22 cellular contexts compared by ENCODE assay signal in genomic region chr15:47708116-47708515, GRCh38. TPM values are rescaled to one million over a fixed set of nuclear protein-coding genes. Genes with fewer than 3 reads are reported as not detected.
"Had no signal": no experiment of that assay in that cellular context is flagged by ENCODE, and none has a peak within 500 bp of the region (broad histone marks: within the 10 kb centered on the region; RNA-seq: fewer than 3 reads in every experiment).

No MANE protein-coding gene starts in this region.

- H3K9me3 ChIP-seq: adrenal gland, breast epithelium, left lung, sigmoid colon, thoracic aorta, upper lobe of right lung had no signal

- H3K36me3 Mint-ChIP-seq: activated naive CD8-positive, alpha-beta T cell; immature natural killer cell; naive thymus-derived CD8-positive, alpha-beta T cell; neural progenitor cell had no signal

- H3K27ac Mint-ChIP-seq: activated naive CD8-positive, alpha-beta T cell; activated T-helper 2 cell treated with anti-CD3 and anti-CD28 coated beads, Interferon-gamma antibody, Interleukin-2, Interleukin-4, amounts not matched to agents 10 μg/mL and 5 μg/mL and 100 μg/mL, durations not matched to agents 14 hours and 24 hours and 36 hours; naive thymus-derived CD8-positive, alpha-beta T cell; neural progenitor cell had no signal

- H3K4me2 ChIP-seq: neural progenitor cell had no signal

- H3K4me3 ChIP-seq: adrenal gland, breast epithelium, coronary artery, left lung, lung, neural progenitor cell, sigmoid colon, thoracic aorta, upper lobe of right lung had no signal

- DNase-seq: activated CD4-positive, alpha-beta T cell treated with anti-CD3 and anti-CD28 coated beads for 1 hour; activated CD8-positive, alpha-beta memory T cell treated with anti-CD3 and anti-CD28 coated beads, Interleukin-2, amount 50 U/mL, for 48 hours; activated naive CD4-positive, alpha-beta T cell; activated T-cell treated with anti-CD3 and anti-CD28 coated beads, Interleukin-2, amount 50 U/mL, for 4 hours; adrenal gland; foreskin fibroblast; immature natural killer cell; left lung; naive thymus-derived CD8-positive, alpha-beta T cell; sigmoid colon; stimulated activated CD4-positive, alpha-beta T cell treated with anti-CD3 and anti-CD28 coated beads, Interleukin-4, amount 100 ng/mL, for 1 hour; stimulated activated naive CD4-positive, alpha-beta T cell; T-helper 1 cell; upper lobe of right lung had no signal

- H3K4me3 Mint-ChIP-seq: activated naive CD8-positive, alpha-beta T cell; activated T-cell treated with anti-CD3 and anti-CD28 coated beads, Interleukin-2, amount 50 U/mL, for 4 hours; immature natural killer cell; naive thymus-derived CD8-positive, alpha-beta T cell; neural progenitor cell had no signal

- H3K9me3 Mint-ChIP-seq: activated T-cell treated with anti-CD3 and anti-CD28 coated beads, Interleukin-2, amount 50 U/mL, for 4 hours; activated T-helper 2 cell treated with anti-CD3 and anti-CD28 coated beads, Interferon-gamma antibody, Interleukin-2, Interleukin-4, amounts not matched to agents 10 μg/mL and 5 μg/mL and 100 μg/mL, durations not matched to agents 14 hours and 24 hours and 36 hours; naive thymus-derived CD8-positive, alpha-beta T cell; neural progenitor cell had no signal

- H2AFZ ChIP-seq: neural progenitor cell had no signal

- H3K9ac ChIP-seq: neural progenitor cell had no signal

- H3K4me1 Mint-ChIP-seq: immature natural killer cell; naive thymus-derived CD8-positive, alpha-beta T cell; neural progenitor cell had no signal

- ATAC-seq: activated T-cell treated with anti-CD3 and anti-CD28 coated beads, Interleukin-2, amount 50 U/mL, for 4 hours; left lung; naive thymus-derived CD8-positive, alpha-beta T cell; upper lobe of right lung had no signal

- H3K27ac ChIP-seq: adrenal gland, breast epithelium, coronary artery, left lung, neural progenitor cell, sigmoid colon, thoracic aorta, upper lobe of right lung had no signal

- H3K36me3 ChIP-seq: adrenal gland, breast epithelium, left lung, neural progenitor cell, sigmoid colon, thoracic aorta, upper lobe of right lung had no signal

- H3K4me1 ChIP-seq: adrenal gland, breast epithelium, left lung, sigmoid colon, upper lobe of right lung had no signal

- H3K27me3 ChIP-seq: breast epithelium, left lung, neural progenitor cell, sigmoid colon, upper lobe of right lung had no signal

RNA-seq across cellular contexts. Expression of gene SEMA6D, which starts 9.2 kb away (rescaled TPM):
- total RNA-seq: activated CD8-positive, alpha-beta memory T cell treated with anti-CD3 and anti-CD28 coated beads for 36 hours; activated T-cell treated with anti-CD3 and anti-CD28 coated beads, Interleukin-2, amount 50 U/mL, for 4 hours; activated T-helper 2 cell treated with anti-CD3 and anti-CD28 coated beads, Interferon-gamma antibody, Interleukin-2, Interleukin-4, amounts not matched to agents 10 μg/mL and 5 μg/mL and 100 μg/mL, durations not matched to agents 14 hours and 24 hours and 36 hours; naive thymus-derived CD8-positive, alpha-beta T cell had no signal
